In the genomic region with DNA sequence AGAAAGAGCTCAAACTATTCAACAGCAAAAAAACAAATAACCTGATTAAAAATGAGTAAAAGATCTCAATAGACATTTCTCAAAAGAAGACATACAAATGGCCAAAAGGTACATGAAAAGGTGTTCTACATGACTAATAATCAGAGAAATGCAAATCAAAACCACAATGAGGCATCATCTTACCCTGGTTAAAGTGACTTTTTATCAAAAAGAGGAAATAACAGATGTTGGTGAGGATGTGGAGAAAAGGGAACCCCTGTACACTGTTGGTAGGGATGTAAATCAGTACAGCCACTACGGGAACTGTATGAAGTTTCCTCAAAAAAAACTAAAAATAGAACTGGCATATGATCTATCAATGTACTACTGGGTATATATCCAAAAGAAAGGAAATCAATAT, we compare ENCODE assay signal across 14 cellular contexts.
A peak's percentile ranks its signal among the peaks of the same experiment; 100 is the strongest.
DNase-seq lines count a peak whose midpoint lies in the region; ATAC-seq and TF ChIP-seq lines count a peak whose summit lies in the region.
"Had no signal": no experiment of that assay in that cellular context is flagged by ENCODE, and none has a peak within 500 bp of the region (broad histone marks: within the 10 kb centered on the region; RNA-seq: fewer than 3 reads in every experiment).

No MANE protein-coding gene starts in this region.

- peaks cover 9% of the 10 kb centered on the region; the same call in 1 of the 2 replicates for H3K9me3 ChIP-seq in OCI-LY3 (ENCODE audit: insufficient read depth, low read length)
- H3K9me3 ChIP-seq: MG63 had no signal

- no peaks in the 10 kb centered on the region for H3K79me2 ChIP-seq in OCI-LY3 (ENCODE audit: low read length)

- 0 out of 2 replicates have a peak, but pooled peaks cover 3% of the 10 kb centered on the region for H3K27me3 ChIP-seq in OCI-LY3 (ENCODE audit: low read depth, low read length)
- H3K27me3 ChIP-seq: MG63 had no signal

- H4K20me1 ChIP-seq in OCI-LY3 (ENCODE audit: insufficient read depth, low read length), result no peaks in the 10 kb centered on the region

- H3K36me3 ChIP-seq in OCI-LY3 (replicated peaks; ENCODE audit: low read depth, low read length), result peaks cover 4% of the 10 kb centered on the region
- H3K36me3 ChIP-seq: heart left ventricle, MG63 had no signal

- no peak for TF ChIP-seq CTCF in OCI-LY3 (IDR thresholded peaks at IDR 0.05; ENCODE audit: low read depth, low read length)

- H3K4me1 ChIP-seq in OCI-LY3 (ENCODE audit: low read length), result peaks cover 32% of the 10 kb centered on the region

- ATAC-seq in GM19463 (IDR thresholded peaks at IDR 0.05; ENCODE audit: unreplicated experiment) (peak; percentile 96), HG03066 (IDR thresholded peaks at IDR 0.05; ENCODE audit: low read depth, unreplicated experiment) (peak; percentile 83)

- no peak overlapping the region for H3K4me3 ChIP-seq in OCI-LY3 (ENCODE audit: low read length)
- H3K4me3 ChIP-seq: heart left ventricle, MG63 had no signal

- H3K27ac ChIP-seq in OCI-LY3 (ENCODE audit: low read length), result peak overlapping the region; percentile 66
- H3K27ac ChIP-seq: heart left ventricle had no signal

- DNase-seq in GDM1 (lab: John Stamatoyannopoulos, UW) (peak; percentile 42), NCI-H187 (lab: John Stamatoyannopoulos, UW) (no peak), SHP77 (lab: John Stamatoyannopoulos, UW) (no peak), T-helper 9 cell (no peak)
- DNase-seq in stimulated activated naive CD4-positive, alpha-beta T cell (lab: John Stamatoyannopoulos, UW), result no peak
- DNase-seq: central memory CD4-positive, alpha-beta T cell; heart left ventricle; MG63; naive thymus-derived CD8-positive, alpha-beta T cell; Right ventricle myocardium superior; stimulated activated CD4-positive, alpha-beta T cell treated with anti-CD3 and anti-CD28 coated beads, Interleukin-1b, Interleukin-23, amount 100 ng/mL, for 48 hours had no signal

- H2AFZ ChIP-seq in OCI-LY3 (ENCODE audit: low read depth, low read length), result no peak overlapping the region

- no peak overlapping the region for H3K9ac ChIP-seq in OCI-LY3 (ENCODE audit: low read length)

- peak overlapping the region; percentile 49 for H3K4me2 ChIP-seq in OCI-LY3 (ENCODE audit: low read length)
